ENCODE assay signal across 12 cellular contexts in the genomic region with DNA sequence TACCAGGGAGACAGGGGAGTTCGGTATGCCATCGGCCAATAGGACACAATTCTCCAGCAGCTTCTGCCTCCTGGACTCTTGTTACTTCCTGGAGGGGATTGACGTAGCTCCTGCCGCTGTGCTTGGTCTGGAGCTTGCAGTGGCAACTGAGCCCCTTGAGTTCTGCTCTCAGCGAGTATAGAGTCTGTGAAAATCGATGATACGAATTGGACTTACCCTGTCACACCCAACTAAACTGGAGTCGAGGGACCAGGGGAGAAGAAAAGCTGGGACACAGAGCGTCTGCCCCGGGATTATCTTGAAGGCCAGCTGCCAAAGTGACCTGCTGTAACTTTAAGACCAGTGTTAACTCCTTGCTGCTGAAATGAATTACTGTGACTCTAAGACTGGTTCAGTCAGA. TPM values are rescaled to one million over a fixed set of nuclear protein-coding genes. Genes with fewer than 3 reads are reported as not detected.
DNase-seq lines count a peak whose midpoint lies in the region; ATAC-seq, FAIRE-seq and TF ChIP-seq lines count a peak whose summit lies in the region.
"Had no signal": no experiment of that assay in that cellular context is flagged by ENCODE, and none has a peak within 500 bp of the region (broad histone marks: within the 10 kb centered on the region; RNA-seq: fewer than 3 reads in every experiment).

No MANE protein-coding gene starts in this region.

- H3K4me1 ChIP-seq in right lobe of liver (no peaks in the 10 kb centered on the region), HepG2 (ENCODE audit: insufficient read depth, low read length) (peaks cover 60% of the 10 kb centered on the region), upper lobe of right lung (peaks cover 52% of the 10 kb centered on the region)

- H4K20me1 ChIP-seq in HepG2 (ENCODE audit: insufficient read depth, low read length), result peaks cover 3% of the 10 kb centered on the region; the same call in 1 of the 2 replicates

- no peak for TF ChIP-seq RAD21 in HepG2 (CRISPR knock-in tag; IDR thresholded peaks at IDR 0.05)

- in situ Hi-C loops in HepG2 (cut with HindIII; ENCODE audit: extremely low pct_ligation_motif_present, low pct_unique_long_range_greater_than_20kb), result no loop called here

- H3K36me3 ChIP-seq in right lobe of liver, result no peaks in the 10 kb centered on the region
- peaks cover 4 to 19% of the 10 kb centered on the region in 2 experiments for H3K36me3 ChIP-seq in HepG2 (replicated peaks in 1 of 2; ENCODE audit: control insufficient read depth in 1 of 2, insufficient read depth in 2 of 2, low read length in 2 of 2)
- no peaks in the 10 kb centered on the region for H3K36me3 ChIP-seq in upper lobe of right lung

- no peak overlapping the region for H3K4me3 Mint-ChIP-seq in naive B cell

- peaks cover 29% of the 10 kb centered on the region for H3K79me2 ChIP-seq in HepG2 (ENCODE audit: insufficient read depth, low read length)

- peaks cover 56 to 82% (median 71%) of the 10 kb centered on the region in 3 donors for H3K4me1 Mint-ChIP-seq in naive B cell

- ATAC-seq in right lobe of liver (peak in 3 of 4 donors; percentile 19 to 50 (median 50)), HepG2 (no peak), naive B cell (ENCODE audit: low read depth in 2 of 2) (no peak), upper lobe of right lung (no peak), HG02588 (IDR thresholded peaks at IDR 0.05; ENCODE audit: unreplicated experiment) (no peak), GM18907 (IDR thresholded peaks at IDR 0.05; ENCODE audit: unreplicated experiment) (no peak), HG02938 (IDR thresholded peaks at IDR 0.05; ENCODE audit: unreplicated experiment) (no peak)

- peak overlapping the region in 4 of 6 donors; percentile 31 to 87 (median 72) for H3K27ac Mint-ChIP-seq in naive B cell

- no peak for TF ChIP-seq CTCF in right lobe of liver (IDR thresholded peaks at IDR 0.05)
- TF ChIP-seq CTCF in HepG2 (CRISPR knock-in tag; IDR thresholded peaks at IDR 0.05), result no peak
- no peak for TF ChIP-seq CTCF in fibroblast of pulmonary artery (IDR thresholded peaks at IDR 0.05; ENCODE audit: low read length, missing control alignments)
- TF ChIP-seq CTCF in upper lobe of right lung (IDR thresholded peaks at IDR 0.05), result no peak

- no TSS peak for BruUV-seq in HepG2 (replicated peaks; lab: Mats Ljungman, UMichigan)

- no peaks in the 10 kb centered on the region for H3K27me3 Mint-ChIP-seq in naive B cell

- H3K9ac ChIP-seq in HepG2 (ENCODE audit: insufficient read depth, low read depth, low read length), result no peak overlapping the region

- H2AFZ ChIP-seq in HepG2 (ENCODE audit: low read length), result no peak overlapping the region

- CTCF ChIA-PET in HepG2 (lab: Yijun Ruan, JAX; ENCODE audit: low intra/inter-chr PET ratio, low total read pairs), result no interaction called here

- peaks cover 6 to 18% (median 7%) of the 10 kb centered on the region in 7 donors for H3K9me3 Mint-ChIP-seq in naive B cell

- no CpG with 5 or more reads among the region's 10 CpGs for WGBS in right lobe of liver (ENCODE audit: insufficient coverage, low coverage, low lambda C conversion rate, missing lambda C conversion rate)
- WGBS in HepG2 (ENCODE audit: low lambda C conversion rate), result 94% methylated on average over 10 of the region's 10 CpGs

- no peaks in the 10 kb centered on the region for H3K27me3 ChIP-seq in right lobe of liver
- H3K27me3 ChIP-seq in HepG2 (ENCODE audit: control insufficient read depth in 1 of 2, insufficient read depth in 2 of 2, low read length in 2 of 2), result no peaks in the 10 kb centered on the region
- H3K27me3 ChIP-seq in upper lobe of right lung, result no peaks in the 10 kb centered on the region
- H3K27me3 ChIP-seq: SJSA1 had no signal

- H3K9me3 ChIP-seq in right lobe of liver (peaks cover 0 to 6% (median 0%) of the 10 kb centered on the region in 4 donors), HepG2 (ENCODE audit: low read length) (peaks cover 14% of the 10 kb centered on the region), upper lobe of right lung (peaks cover 8% of the 10 kb centered on the region)

- TF ChIP-seq EP300 in HepG2 (IDR thresholded peaks at IDR 0.05; ENCODE audit: low read depth in 2 of 2, low read length in 2 of 2), result no peak
- TF ChIP-seq EP300 in HepG2 (CRISPR knock-in tag; IDR thresholded peaks at IDR 0.05; ENCODE audit: borderline replicate concordance), result no peak

- no peak for FAIRE-seq in HepG2 (lab: Jason Lieb, UNC)
- FAIRE-seq: GM18507 had no signal

- H3K36me3 Mint-ChIP-seq in naive B cell, result peaks cover 17 to 18% of the 10 kb centered on the region in 2 donors

- TF ChIP-seq POLR2A in right lobe of liver (IDR thresholded peaks at IDR 0.05) (no peak), HepG2 (IDR thresholded peaks at IDR 0.05; ENCODE audit: insufficient read depth in 1 of 2, low read depth in 2 of 2, low read length in 2 of 2) (no peak)

- no peak overlapping the region for H3K4me3 ChIP-seq in right lobe of liver
- no peak overlapping the region for H3K4me3 ChIP-seq in HepG2 (replicated peaks in 1 of 3; ENCODE audit: insufficient read depth in 1 of 3, low read depth in 2 of 3, low read length in 3 of 3)
- no peak overlapping the region for H3K4me3 ChIP-seq in fibroblast of pulmonary artery (replicated peaks; ENCODE audit: low read depth, low read length)
- H3K4me3 ChIP-seq in upper lobe of right lung, result no peak overlapping the region
- H3K4me3 ChIP-seq: SJSA1 had no signal

- H3K4me2 ChIP-seq in HepG2 (ENCODE audit: low read depth, low read length), result no peak overlapping the region

- intact Hi-C loops in right lobe of liver (cut with DNase I), result no loop called here
- intact Hi-C loops in HepG2 (cut with micrococcal nuclease; ENCODE audit: unreplicated experiment), result loop anchor here (5.0 kb wide), 1 partner anchor 44 kb away; no protein-coding TSS in a partner anchor
- intact Hi-C loops in upper lobe of right lung (cut with DNase I), result no loop called here

- H3K27ac ChIP-seq in right lobe of liver (no peak overlapping the region), HepG2 (ENCODE audit: extremely low read length, insufficient read depth, low read length) (no peak overlapping the region), upper lobe of right lung (peak overlapping the region; percentile 45)

- DNase-seq in right lobe of liver, result no peak
- DNase-seq in HepG2 (ENCODE audit: low spot score), result no peak
- peak; percentile 57 for DNase-seq in fibroblast of pulmonary artery (ENCODE audit: low read depth)
- DNase-seq in naive B cell, result no peak
- DNase-seq in upper lobe of right lung, result no peak
- DNase-seq: ACHN, foreskin fibroblast had no signal

- POLR2A ChIA-PET in HepG2 (lab: Yijun Ruan, JAX), result interaction anchor here (1.3 kb wide), 1 partner anchor 10 kb away, joined by 3 read pairs; no protein-coding TSS in a partner anchor

TF ChIP-seq in HepG2, 621 proteins besides CTCF, POLR2A, EP300 and RAD21:
- no peak for TF ChIP-seq ZNF256 (CRISPR knock-in tag; conservative IDR thresholded peaks at IDR 0.05)
- no peak for TF ChIP-seq GFI1 (CRISPR knock-in tag; IDR thresholded peaks at IDR 0.05; ENCODE audit: borderline replicate concordance)
- TF ChIP-seq YY1 (IDR thresholded peaks at IDR 0.05; ENCODE audit: insufficient read depth, insufficient replicate concordance, low read depth, low read length), result no peak
- TF ChIP-seq, protein P1, sequence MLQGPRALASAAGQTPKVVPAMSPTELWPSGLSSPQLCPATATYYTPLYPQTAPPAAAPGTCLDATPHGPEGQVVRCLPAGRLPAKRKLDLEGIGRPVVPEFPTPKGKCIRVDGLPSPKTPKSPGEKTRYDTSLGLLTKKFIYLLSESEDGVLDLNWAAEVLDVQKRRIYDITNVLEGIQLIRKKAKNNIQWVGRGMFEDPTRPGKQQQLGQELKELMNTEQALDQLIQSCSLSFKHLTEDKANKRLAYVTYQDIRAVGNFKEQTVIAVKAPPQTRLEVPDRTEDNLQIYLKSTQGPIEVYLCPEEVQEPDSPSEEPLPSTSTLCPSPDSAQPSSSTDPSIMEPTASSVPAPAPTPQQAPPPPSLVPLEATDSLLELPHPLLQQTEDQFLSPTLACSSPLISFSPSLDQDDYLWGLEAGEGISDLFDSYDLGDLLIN (CRISPR knock-in tag; IDR thresholded peaks at IDR 0.05; ENCODE audit: borderline replicate concordance), result no peak
- TF ChIP-seq CBFB (CRISPR knock-in tag; IDR thresholded peaks at IDR 0.05), result no peak
- TF ChIP-seq MED1 (CRISPR knock-in tag; IDR thresholded peaks at IDR 0.05), result no peak
- no peak for TF ChIP-seq ZNF484 (CRISPR knock-in tag; IDR thresholded peaks at IDR 0.05; ENCODE audit: borderline replicate concordance, low read depth)
- no peak for TF ChIP-seq KDM4B (CRISPR knock-in tag; IDR thresholded peaks at IDR 0.05)

RNA-seq across cellular contexts. Expression of a gene that starts 22.2 kb away (rescaled TPM):
- total RNA-seq in right lobe of liver, result 10 to 100 TPM; 21.5 to 44.4 (median 24.9) TPM
- 43.9 and 62.5 TPM in 2 replicates for total RNA-seq in HepG2 (2016; rRNA removed; fragmentation: Illumina TruSeq; extraction: Trizol)
- total RNA-seq in HepG2 (2016; cell fraction: cytosol; rRNA removed; fragmentation: Illumina TruSeq; extraction: Trizol; ENCODE audit: low read depth), result 22.8 and 28.1 TPM in 2 replicates
- 51.1 and 57.5 TPM in 2 replicates for total RNA-seq in HepG2 (2016; cell fraction: insoluble cytoplasmic fraction; rRNA removed; fragmentation: Illumina TruSeq; extraction: Trizol)
- 75.8 and 78.7 TPM in 2 replicates for total RNA-seq in HepG2 (2016; cell fraction: membrane; rRNA removed; fragmentation: Illumina TruSeq; extraction: Trizol)
- 34.2 and 41.8 TPM in 2 replicates for total RNA-seq in HepG2 (2016; cell fraction: nucleus; rRNA removed; fragmentation: Illumina TruSeq; extraction: Trizol)
- polyA plus RNA-seq in HepG2 (2011; rRNA removed), result 26.3 and 27.0 TPM in 2 replicates
- polyA plus RNA-seq in HepG2 (2011; cell fraction: cytosol; rRNA removed), result 17.3 and 23.1 TPM in 2 replicates
- polyA plus RNA-seq in HepG2 (2011; cell fraction: nucleus; rRNA removed), result 30.8 and 49.2 TPM in 2 replicates
- polyA plus RNA-seq in HepG2 (2012), result 37.6 and 54.7 TPM in 2 replicates
- 30.8 and 38.2 TPM in 2 replicates for polyA plus RNA-seq in HepG2 (2016; cell fraction: cytosol; fragmentation: Illumina TruSeq; extraction: Trizol; ENCODE audit: low read depth)
- 57.4 and 67.9 TPM in 2 replicates for polyA plus RNA-seq in HepG2 (2016; cell fraction: insoluble cytoplasmic fraction; fragmentation: Illumina TruSeq; extraction: Trizol; ENCODE audit: low read depth)
- polyA plus RNA-seq in HepG2 (2016; cell fraction: membrane; fragmentation: Illumina TruSeq; extraction: Trizol; ENCODE audit: low read depth), result 55.3 and 57.7 TPM in 2 replicates
- polyA plus RNA-seq in HepG2 (2016; cell fraction: nucleus; fragmentation: Illumina TruSeq; extraction: Trizol; ENCODE audit: insufficient read depth, low read depth), result 56.1 and 65.2 TPM in 2 replicates
- polyA minus RNA-seq in HepG2 (2011; rRNA and poly(A)+ RNA removed; ENCODE audit: low replicate concordance), result 16.4 and 49.1 TPM in 2 replicates
- polyA minus RNA-seq in HepG2 (2011; cell fraction: cytosol; rRNA and poly(A)+ RNA removed), result 23.7 and 34.8 TPM in 2 replicates
- 29.4 and 35.6 TPM in 2 replicates for polyA minus RNA-seq in HepG2 (2011; cell fraction: nucleus; rRNA and poly(A)+ RNA removed)
- polyA plus RNA-seq in naive B cell (ENCODE audit: low read depth in 6 of 6), result 10 to 100 TPM; 14.4 to 21.6 (median 17.4) TPM
- 144 TPM for total RNA-seq in upper lobe of right lung

Comparison
In these comparisons a context has a peak if more than half of its experiments do, and no peak if none do; other contexts are left out.
1. ATAC-seq: peak in right lobe of liver (3 of 4); none in HepG2 (single experiment), naive B cell (0 of 2), upper lobe of right lung (single experiment), HG02588 (single experiment), GM18907 (single experiment) and HG02938 (single experiment).